ENCODE assay signal across 14 cellular contexts in genomic region chr18:6881034-6881800, GRCh38.
DNase-seq lines count a peak whose midpoint lies in the region; ATAC-seq and TF ChIP-seq lines count a peak whose summit lies in the region.
"Had no signal": no experiment of that assay in that cellular context is flagged by ENCODE, and none has a peak within 500 bp of the region (broad histone marks: within the 10 kb centered on the region; RNA-seq: fewer than 3 reads in every experiment).

No MANE protein-coding gene starts in this region.

- peaks cover 33% of the 10 kb centered on the region for H3K36me3 Mint-ChIP-seq in brain

- peak; percentile 34 to 64 for ATAC-seq in right cardiac atrium
- peak; percentile 85 for ATAC-seq in gastrocnemius medialis
- no peak for ATAC-seq in left colon

- intact Hi-C loops in right cardiac atrium (cut with DNase I) = loop anchor here in 2 of 4 donors (10.0 kb wide), 2 partner anchors 156 to 1006 kb away; partner anchors contain the start of gene ARHGAP28 (in 1 of the 2)
- intact Hi-C loops in gastrocnemius medialis (cut with DNase I; ENCODE audit: low total_unique reads) = no loop called here
- intact Hi-C loops in left colon (cut with DNase I, micrococcal nuclease) = no loop called here

- TF ChIP-seq CTCF in brain (conservative IDR thresholded peaks at IDR 0.05) (no peak), gastrocnemius medialis (IDR thresholded peaks at IDR 0.05 in 4 of 5, conservative IDR thresholded peaks at IDR 0.05 in 1 of 5) (no peak)

- no peaks in the 10 kb centered on the region for H3K9me3 ChIP-seq in right cardiac atrium (ENCODE audit: control insufficient read depth, low read length)
- no peaks in the 10 kb centered on the region for H3K9me3 ChIP-seq in gastrocnemius medialis
- H3K9me3 ChIP-seq: uterus had no signal

- H3K4me1 Mint-ChIP-seq in brain = peaks cover 70% of the 10 kb centered on the region
- H3K4me1 Mint-ChIP-seq: B cell had no signal

- H3K4me3 Mint-ChIP-seq in brain = peak overlapping the region in 2 of 5 experiments; percentile 37 to 44
- H3K4me3 Mint-ChIP-seq: B cell had no signal

- H3K27ac Mint-ChIP-seq in brain = peak overlapping the region in 4 of 5 experiments; percentile 19 to 67 (median 44)
- H3K27ac Mint-ChIP-seq: B cell had no signal

- DNase-seq in D341Med (ENCODE audit: low spot score) = peak; percentile 43
- peak in 1 of 3 donors; percentile 47 for DNase-seq in right cardiac atrium
- DNase-seq in gastrocnemius medialis = peak; percentile 28 to 50
- DNase-seq in SW480 (ENCODE audit: low spot score) = no peak
- DNase-seq in LoVo (ENCODE audit: low spot score) = no peak
- DNase-seq in left colon = no peak
- DNase-seq in effector CD4-positive, alpha-beta T cell = no peak
- DNase-seq: aorta, cortex of kidney, NCI-H446, SIG-M5 had no signal

- in situ Hi-C loops in gastrocnemius medialis (cut with MboI; ENCODE audit: low sequenced_read_pairs in 4 of 4) = loop anchor here (5.0 to 25.0 kb wide), 6 partner anchors 156 to 1006 kb away; partner anchors contain the start of genes TMEM200C (in 2 of the 4) and ARHGAP28 (in 1 of the 4)

- H3K4me1 ChIP-seq in right cardiac atrium (ENCODE audit: control insufficient read depth, insufficient read depth, low read length) = no peaks in the 10 kb centered on the region
- peaks cover 0 to 8% of the 10 kb centered on the region in 2 donors for H3K4me1 ChIP-seq in gastrocnemius medialis
- H3K4me1 ChIP-seq: uterus had no signal

- H3K27ac ChIP-seq in right cardiac atrium (ENCODE audit: low read length) (no peak overlapping the region), gastrocnemius medialis (no peak overlapping the region)
- H3K27ac ChIP-seq: uterus had no signal

- no peak for TF ChIP-seq POLR2A in gastrocnemius medialis (IDR thresholded peaks at IDR 0.05)

- WGBS in right cardiac atrium = 41% methylated on average over 6 of the region's 6 CpGs

- H3K27me3 ChIP-seq in right cardiac atrium (ENCODE audit: control insufficient read depth, insufficient read depth) = no peaks in the 10 kb centered on the region
- H3K27me3 ChIP-seq in gastrocnemius medialis = no peaks in the 10 kb centered on the region
- H3K27me3 ChIP-seq: uterus had no signal

- H3K4me3 ChIP-seq in right cardiac atrium (ENCODE audit: low read length) (no peak overlapping the region), gastrocnemius medialis (no peak overlapping the region)
- H3K4me3 ChIP-seq: uterus had no signal

- H3K9me3 Mint-ChIP-seq in brain = peaks cover 0 to 3% (median 0%) of the 10 kb centered on the region in 5 experiments

- H3K36me3 ChIP-seq in gastrocnemius medialis = no peaks in the 10 kb centered on the region
- H3K36me3 ChIP-seq: uterus had no signal

- no peaks in the 10 kb centered on the region for H3K27me3 Mint-ChIP-seq in brain
- H3K27me3 Mint-ChIP-seq: B cell had no signal

Comparison
In these comparisons a context has a peak if more than half of its experiments do, and no peak if none do; other contexts are left out.
1. DNase-seq: peak in D341Med (single experiment) and gastrocnemius medialis (2 of 2); none in SW480 (single experiment), LoVo (single experiment), left colon (0 of 2) and effector CD4-positive, alpha-beta T cell (single experiment).